In genomic region chr5:170711300-170711699, GRCh38 we compare ENCODE assay signal across 7 cellular contexts.
"Had no signal": no experiment of that assay in that cellular context is flagged by ENCODE, and none has a peak within 500 bp of the region (broad histone marks: within the 10 kb centered on the region; RNA-seq: fewer than 3 reads in every experiment).

No MANE protein-coding gene starts in this region.

- DNase-seq: GDM1, GF-D8 had no signal

- FAIRE-seq: G401.6, GM12891, GM12892, GM18507, GM19239 had no signal
